Comparison of ENCODE assay signal across 26 cellular contexts in the genomic region with DNA sequence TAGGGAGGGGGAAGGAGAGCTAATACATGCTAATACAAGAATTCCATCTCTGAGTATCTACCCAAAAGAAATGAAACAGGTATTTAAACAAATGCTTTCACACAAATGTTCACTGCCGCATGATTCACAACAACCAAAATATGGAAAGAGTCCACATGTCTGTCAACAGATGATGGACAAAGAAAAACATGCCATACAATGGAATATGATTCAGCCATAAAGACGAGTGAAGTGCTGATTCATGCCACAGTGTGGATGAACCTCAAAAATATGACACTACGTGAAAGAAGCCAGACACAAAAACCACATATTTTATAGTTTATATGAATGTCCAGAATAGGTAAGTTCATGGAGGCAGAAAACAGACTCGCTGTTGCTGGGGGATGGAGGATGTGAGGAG.
DNase-seq lines count a peak whose midpoint lies in the region; TF ChIP-seq lines count a peak whose summit lies in the region.
"Had no signal": no experiment of that assay in that cellular context is flagged by ENCODE, and none has a peak within 500 bp of the region (broad histone marks: within the 10 kb centered on the region; RNA-seq: fewer than 3 reads in every experiment).

No MANE protein-coding gene starts in this region.

- peak overlapping the region; percentile 5 for H3K27ac Mint-ChIP-seq in MCF 10A (ENCODE audit: low read depth, unreplicated experiment)
- H3K27ac Mint-ChIP-seq: activated CD8-positive, alpha-beta T cell treated with anti-CD3 and anti-CD28 coated beads for 36 hours; activated naive CD4-positive, alpha-beta T cell treated with anti-CD3 and anti-CD28 coated beads, Interleukin-2, amount 10 ng/mL, durations not matched to agents 7 days and 5 days; activated T-cell treated with anti-CD3 and anti-CD28 coated beads, Interleukin-2, amount 50 U/mL, for 24 hours; GM23338; T-helper 17 cell had no signal

- no peak overlapping the region for H3K9ac ChIP-seq in adipocyte (ENCODE audit: low read length)

- intact Hi-C loops in MCF 10A (cut with micrococcal nuclease), result no loop called here
- intact Hi-C loops in breast epithelium (cut with DNase I; ENCODE audit: low total_unique reads), result no loop called here

- no TSS peak for BruUV-seq in MCF 10A (replicated peaks; lab: Mats Ljungman, UMichigan)

- peaks cover 0 to 5% of the 10 kb centered on the region in 2 donors for H3K27me3 ChIP-seq in breast epithelium
- peaks cover 54% of the 10 kb centered on the region for H3K27me3 ChIP-seq in adipocyte (replicated peaks; ENCODE audit: control insufficient read depth, insufficient read depth, low read length)
- H3K27me3 ChIP-seq: thyroid gland had no signal

- CTCF ChIA-PET in MCF 10A (lab: Yijun Ruan, JAX), result interaction anchor here (0.7 kb wide), 1 partner anchor 337 kb away, joined by 3 read pairs; no protein-coding TSS in a partner anchor

- TF ChIP-seq CTCF in MCF 10A (IDR thresholded peaks at IDR 0.05; ENCODE audit: unreplicated experiment), result no peak
- TF ChIP-seq CTCF in breast epithelium (IDR thresholded peaks at IDR 0.05), result no peak

- H3K9me3 Mint-ChIP-seq in MCF 10A (ENCODE audit: unreplicated experiment), result no peaks in the 10 kb centered on the region
- H3K9me3 Mint-ChIP-seq: activated CD8-positive, alpha-beta T cell treated with anti-CD3 and anti-CD28 coated beads for 36 hours; activated T-cell treated with anti-CD3 and anti-CD28 coated beads, Interleukin-2, amount 50 U/mL, for 24 hours; GM23338 had no signal

- DNase-seq in MCF 10A (ENCODE audit: unreplicated experiment), result peak; percentile 58
- no peak for DNase-seq in breast epithelium (ENCODE audit: low spot score in 2 of 2)
- peak; percentile 10 for DNase-seq in adipocyte (ENCODE audit: low read depth)
- DNase-seq in epithelial cell of prostate (ENCODE audit: low read depth, low spot score), result peak; percentile 40
- DNase-seq in stromal cell of bone marrow (ENCODE audit: low read depth), result peak; percentile 22
- no peak for DNase-seq in HuH-7 (ENCODE audit: low spot score)
- DNase-seq in GOT3 (lab: John Stamatoyannopoulos, UW), result no peak
- no peak for DNase-seq in medulla oblongata (ENCODE audit: extremely low spot score)
- DNase-seq: 8988T; activated CD8-positive, alpha-beta T cell treated with anti-CD3 and anti-CD28 coated beads for 36 hours; activated naive CD4-positive, alpha-beta T cell treated with anti-CD3 and anti-CD28 coated beads, Interleukin-2, amount 10 ng/mL, durations not matched to agents 7 days and 5 days; activated T-cell treated with anti-CD3 and anti-CD28 coated beads, Interleukin-2, amount 50 U/mL, for 24 hours; DMS 273 treated with DMSO at 0.1 percent for 48 hours; effector CD4-positive, alpha-beta T cell; islet precursor cell; mesenchymal stem cell; MM.1S; NCI-H1930; NCI-H510A treated with DMSO at 0.1 percent for 48 hours; SHP77; T-helper 17 cell; thyroid gland; WERI-Rb-1 had no signal

- peaks cover 9% of the 10 kb centered on the region for H3K4me1 Mint-ChIP-seq in MCF 10A (ENCODE audit: insufficient read depth, unreplicated experiment)
- H3K4me1 Mint-ChIP-seq: activated naive CD4-positive, alpha-beta T cell treated with anti-CD3 and anti-CD28 coated beads, Interleukin-2, amount 10 ng/mL, durations not matched to agents 7 days and 5 days; T-helper 17 cell had no signal

- H3K27ac ChIP-seq in breast epithelium (no peak overlapping the region), epithelial cell of prostate (no peak overlapping the region)
- H3K27ac ChIP-seq: C4-2B, hepatocyte, thyroid gland, WERI-Rb-1 had no signal

- no peaks in the 10 kb centered on the region for H3K36me3 Mint-ChIP-seq in MCF 10A (ENCODE audit: insufficient read depth, unreplicated experiment)
- H3K36me3 Mint-ChIP-seq: activated naive CD4-positive, alpha-beta T cell treated with anti-CD3 and anti-CD28 coated beads, Interleukin-2, amount 10 ng/mL, durations not matched to agents 7 days and 5 days had no signal

- H3K4me3 ChIP-seq in breast epithelium (no peak overlapping the region), adipocyte (ENCODE audit: low read length) (no peak overlapping the region)
- H3K4me3 ChIP-seq: GM23338, hepatocyte, thyroid gland had no signal

- POLR2A ChIA-PET in MCF 10A (lab: Yijun Ruan, JAX), result no interaction called here

- TF ChIP-seq POLR2A in breast epithelium (IDR thresholded peaks at IDR 0.05), result no peak

- no peaks in the 10 kb centered on the region for H3K4me1 ChIP-seq in breast epithelium
- H3K4me1 ChIP-seq in adipocyte (ENCODE audit: control insufficient read depth, insufficient read depth, low read length), result no peaks in the 10 kb centered on the region
- H3K4me1 ChIP-seq: thyroid gland had no signal

- no peak overlapping the region for H3K4me3 Mint-ChIP-seq in MCF 10A (ENCODE audit: unreplicated experiment)
- H3K4me3 Mint-ChIP-seq: activated CD8-positive, alpha-beta T cell treated with anti-CD3 and anti-CD28 coated beads for 36 hours; activated naive CD4-positive, alpha-beta T cell treated with anti-CD3 and anti-CD28 coated beads, Interleukin-2, amount 10 ng/mL, durations not matched to agents 7 days and 5 days; activated T-cell treated with anti-CD3 and anti-CD28 coated beads, Interleukin-2, amount 50 U/mL, for 24 hours; GM23338; T-helper 17 cell had no signal

- no peaks in the 10 kb centered on the region for H3K27me3 Mint-ChIP-seq in MCF 10A (ENCODE audit: insufficient read depth, unreplicated experiment)
- H3K27me3 Mint-ChIP-seq: activated CD8-positive, alpha-beta T cell treated with anti-CD3 and anti-CD28 coated beads for 36 hours; activated naive CD4-positive, alpha-beta T cell treated with anti-CD3 and anti-CD28 coated beads, Interleukin-2, amount 10 ng/mL, durations not matched to agents 7 days and 5 days had no signal

- no peaks in the 10 kb centered on the region for H3K36me3 ChIP-seq in breast epithelium
- no peaks in the 10 kb centered on the region for H3K36me3 ChIP-seq in adipocyte (ENCODE audit: control insufficient read depth, insufficient read depth, low read length, severe bottlenecking)
- H3K36me3 ChIP-seq: thyroid gland, WERI-Rb-1 had no signal

- H3K9me3 ChIP-seq in breast epithelium, result no peaks in the 10 kb centered on the region
- no peaks in the 10 kb centered on the region for H3K9me3 ChIP-seq in adipocyte (ENCODE audit: control insufficient read depth, low read length)
- H3K9me3 ChIP-seq: thyroid gland had no signal

Comparison
In these comparisons a context has a peak if more than half of its experiments do, and no peak if none do; other contexts are left out.
1. DNase-seq: peak in MCF 10A (single experiment), adipocyte (single experiment), epithelial cell of prostate (single experiment) and stromal cell of bone marrow (single experiment); none in breast epithelium (0 of 2), HuH-7 (single experiment), GOT3 (single experiment) and medulla oblongata (single experiment).